Comparison of ENCODE assay signal across 8 cellular contexts in genomic region chr2:239303711-239304532, GRCh38.
DNase-seq lines count a peak whose midpoint lies in the region; ATAC-seq and TF ChIP-seq lines count a peak whose summit lies in the region.

No MANE protein-coding gene starts in this region.

- TF ChIP-seq POLR2A in testis (IDR thresholded peaks at IDR 0.05): no peak

- 78 to 82% methylated on average over 21 of the region's 21 CpGs for WGBS in testis, 2 donors

- no peak overlapping the region for H3K27ac Mint-ChIP-seq in activated naive CD4-positive, alpha-beta T cell treated with anti-CD3 and anti-CD28 coated beads for 36 hours

- H3K36me3 Mint-ChIP-seq in activated naive CD4-positive, alpha-beta T cell treated with anti-CD3 and anti-CD28 coated beads for 36 hours (ENCODE audit: low read depth): no peaks in the 10 kb centered on the region

- intact Hi-C loops in activated naive CD4-positive, alpha-beta T cell treated with anti-CD3 and anti-CD28 coated beads for 36 hours (cut with micrococcal nuclease): loop anchor here (1.0 kb wide), 2 partner anchors 10 to 15 kb away; no protein-coding TSS in a partner anchor
- intact Hi-C loops in testis (cut with DNase I; ENCODE audit: low total_unique reads): no loop called here

- peak overlapping the region in 1 of 2 donors; percentile 56 for H3K27ac ChIP-seq in testis

- H3K4me3 ChIP-seq in fibroblast of villous mesenchyme (ENCODE audit: low read depth, low read length): no peak overlapping the region
- no peak overlapping the region for H3K4me3 ChIP-seq in testis

- TF ChIP-seq CTCF in fibroblast of villous mesenchyme (IDR thresholded peaks at IDR 0.05; ENCODE audit: insufficient read depth, low read depth, low read length) (no peak), testis (IDR thresholded peaks at IDR 0.05) (no peak)

- no peaks in the 10 kb centered on the region for H3K9me3 ChIP-seq in testis

- H3K36me3 ChIP-seq in testis (ENCODE audit: low read depth, missing control alignments): no peaks in the 10 kb centered on the region

- no peaks in the 10 kb centered on the region for H3K27me3 ChIP-seq in testis

- H3K4me3 Mint-ChIP-seq in activated naive CD4-positive, alpha-beta T cell treated with anti-CD3 and anti-CD28 coated beads for 36 hours: no peak overlapping the region

- CTCF ChIA-PET in activated naive CD4-positive, alpha-beta T cell treated with anti-CD3 and anti-CD28 coated beads for 36 hours (lab: Charles Lee): interaction anchor here (0.6 to 2.5 kb wide), 8 partner anchors 34 to 161 kb away, joined by 3 to 8 read pairs (median 4); no protein-coding TSS in a partner anchor

- H3K4me1 ChIP-seq in testis: peaks cover 55% of the 10 kb centered on the region

- peaks cover 40% of the 10 kb centered on the region for H3K4me1 Mint-ChIP-seq in activated naive CD4-positive, alpha-beta T cell treated with anti-CD3 and anti-CD28 coated beads for 36 hours (ENCODE audit: low read depth)

- peak; percentile 50 for DNase-seq in activated naive CD4-positive, alpha-beta T cell treated with anti-CD3 and anti-CD28 coated beads for 36 hours
- no peak for DNase-seq in activated naive CD4-positive, alpha-beta T cell (lab: John Stamatoyannopoulos, UW)
- DNase-seq in fibroblast of villous mesenchyme (ENCODE audit: low read depth) (peak; percentile 62), testis (peak; percentile 15), inferior parietal cortex (ENCODE audit: extremely low spot score) (no peak), activated gamma-delta T cell treated with Interleukin-2 at 50 U/mL for 16 hours (no peak), AG20443 (ENCODE audit: low spot score) (no peak)

- no peaks in the 10 kb centered on the region for H3K9me3 Mint-ChIP-seq in activated naive CD4-positive, alpha-beta T cell treated with anti-CD3 and anti-CD28 coated beads for 36 hours

- peak; percentile 69 for ATAC-seq in HG03432 (IDR thresholded peaks at IDR 0.05; ENCODE audit: unreplicated experiment)

- H3K27me3 Mint-ChIP-seq in activated naive CD4-positive, alpha-beta T cell treated with anti-CD3 and anti-CD28 coated beads for 36 hours (ENCODE audit: low read depth): no peaks in the 10 kb centered on the region

Comparison
In these comparisons a context has a peak if more than half of its experiments do, and no peak if none do; other contexts are left out.
1. DNase-seq: peak in activated naive CD4-positive, alpha-beta T cell treated with anti-CD3 and anti-CD28 coated beads for 36 hours (single experiment), fibroblast of villous mesenchyme (single experiment) and testis (single experiment); none in activated naive CD4-positive, alpha-beta T cell (0 of 4), inferior parietal cortex (single experiment), activated gamma-delta T cell treated with Interleukin-2 at 50 U/mL for 16 hours (single experiment) and AG20443 (single experiment).